ENCODE assay signal across 31 cellular contexts in the genomic region with DNA sequence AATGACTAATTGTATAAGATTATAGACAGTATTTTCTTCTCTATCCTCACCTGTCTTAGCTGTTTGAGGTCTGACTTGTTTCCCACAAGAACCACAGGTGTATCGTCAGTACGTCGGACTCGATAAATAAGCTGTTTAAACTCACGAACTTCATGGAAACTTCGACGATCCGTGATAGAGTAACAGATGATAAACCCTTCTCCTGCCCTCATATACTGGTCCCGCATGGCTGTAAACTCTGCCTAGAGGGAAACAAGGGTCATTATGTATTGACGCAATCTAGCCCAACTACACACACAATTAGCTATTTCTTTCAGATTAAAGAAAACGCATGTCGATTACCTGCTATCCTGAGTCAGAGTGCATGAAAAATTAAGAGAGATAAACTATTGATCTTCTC. TPM values are rescaled to one million over a fixed set of nuclear protein-coding genes. Genes with fewer than 3 reads are reported as not detected.
A peak's percentile ranks its signal among the peaks of the same experiment; 100 is the strongest.
DNase-seq lines count a peak whose midpoint lies in the region; ATAC-seq, FAIRE-seq and TF ChIP-seq lines count a peak whose summit lies in the region.
"Had no signal": no experiment of that assay in that cellular context is flagged by ENCODE, and none has a peak within 500 bp of the region (broad histone marks: within the 10 kb centered on the region; RNA-seq: fewer than 3 reads in every experiment).

No MANE protein-coding gene starts in this region.

- no peak for TF ChIP-seq EP300 in GM12878 (IDR thresholded peaks at IDR 0.05; ENCODE audit: borderline replicate concordance in 1 of 2, control insufficient read depth in 1 of 2, low read depth in 2 of 2, low read length in 2 of 2)

- no peak for DNase-seq in activated T-cell treated with anti-CD3 and anti-CD28 coated beads, Interleukin-2, amount 50 U/mL, for 24 hours
- DNase-seq in activated T-cell treated with anti-CD3 and anti-CD28 coated beads, Interleukin-2, amount 50 U/mL, for 1 hour = no peak
- DNase-seq in GM12878 (ENCODE audit: low read depth, low spot score) (no peak), progenitor cell of endocrine pancreas (ENCODE audit: low spot score, unreplicated experiment) (no peak), NCI-H128 (lab: John Stamatoyannopoulos, UW; ENCODE audit: unreplicated experiment) (no peak), NCI-H1694 (lab: John Stamatoyannopoulos, UW) (no peak), omental fat pad (ENCODE audit: low spot score) (no peak)
- DNase-seq: 8988T; ACHN; BE2C; C1 segment of cervical spinal cord; CD4-positive, alpha-beta memory T cell; CD4-positive, CD25-positive, alpha-beta regulatory T cell; CD8-positive, alpha-beta memory T cell; COR-L47; DMS 273 treated with DMSO at 0.1 percent for 48 hours; DMS153; DMS53; DMS79; DND-41; EL; GDM1 had no signal

- no peak overlapping the region for H3K4me3 Mint-ChIP-seq in activated T-cell treated with anti-CD3 and anti-CD28 coated beads, Interleukin-2, amount 50 U/mL, for 24 hours
- H3K4me3 Mint-ChIP-seq in progenitor cell of endocrine pancreas (ENCODE audit: low read depth) = no peak overlapping the region
- H3K4me3 Mint-ChIP-seq: CD14-positive monocyte; CD4-positive, alpha-beta memory T cell; CD8-positive, alpha-beta memory T cell had no signal

- no peak overlapping the region for H3K4me3 ChIP-seq in GM12878
- H3K4me3 ChIP-seq: BLaER1 had no signal

- no peak for FAIRE-seq in GM12878 (lab: Jason Lieb, UNC)
- FAIRE-seq: A204.1, GM12891, GM19239 had no signal

- ATAC-seq in GM12878 (no peak), omental fat pad (ENCODE audit: low FRiP score) (no peak)

- peaks cover 82% of the 10 kb centered on the region for H3K36me3 Mint-ChIP-seq in activated T-cell treated with anti-CD3 and anti-CD28 coated beads, Interleukin-2, amount 50 U/mL, for 24 hours (ENCODE audit: low read depth)
- H3K36me3 Mint-ChIP-seq in progenitor cell of endocrine pancreas (ENCODE audit: insufficient read depth) = peaks cover 21% of the 10 kb centered on the region

- no peak for TF ChIP-seq RAD21 in GM12878 (IDR thresholded peaks at IDR 0.05; ENCODE audit: insufficient read depth, low read depth, low read length)

- H2AFZ ChIP-seq in GM12878 (ENCODE audit: control insufficient read depth, low read depth, low read length) = no peak overlapping the region

- SMC1A ChIA-PET in GM12878 (lab: Charles Lee; ENCODE audit: uncharacterized antibody, unreplicated experiment) = interaction anchor here (0.5 to 2.6 kb wide), 11 partner anchors 12 to 242 kb away, joined by 3 to 6 read pairs (median 3); no protein-coding TSS in a partner anchor

- TF ChIP-seq POLR2A in GM12878 (IDR thresholded peaks at IDR 0.05; ENCODE audit: low read depth, low read length) = no peak

- H3K79me2 ChIP-seq in GM12878 (ENCODE audit: control insufficient read depth, insufficient read depth, low read length) = peaks cover 3% of the 10 kb centered on the region; the same call in 1 of the 2 replicates

- H3K4me2 ChIP-seq in GM12878 (ENCODE audit: control insufficient read depth, insufficient read depth) = no peak overlapping the region
- H3K4me2 ChIP-seq: BLaER1 had no signal

- H3K9me3 ChIP-seq in GM12878 (replicated peaks; ENCODE audit: control insufficient read depth, insufficient read depth, low read length) = no peaks in the 10 kb centered on the region
- H3K9me3 ChIP-seq: BE2C, BLaER1 had no signal

- in situ Hi-C loops in GM12878 (cut with MboI) = no loop called here

- BruUV-seq in GM12878 (replicated peaks; lab: Mats Ljungman, UMichigan) = TSS peak; percentile 41

- no peaks in the 10 kb centered on the region for H3K27me3 ChIP-seq in GM12878 (replicated peaks in 1 of 2; ENCODE audit: control insufficient read depth in 2 of 2, insufficient read depth in 2 of 2, low read length in 1 of 2)
- H3K27me3 ChIP-seq: BE2C, BLaER1 had no signal

- no peak overlapping the region for H3K27ac ChIP-seq in GM12878 (ENCODE audit: control insufficient read depth, insufficient read depth)
- H3K27ac ChIP-seq: BLaER1 had no signal

- intact Hi-C loops in GM12878 (cut with micrococcal nuclease; ENCODE audit: unreplicated experiment) = no loop called here

- WGBS in GM12878 (ENCODE audit: insufficient coverage, insufficient replicate concordance, low lambda C conversion rate, missing lambda C conversion rate) = 96% methylated on average over 12 of the region's 12 CpGs

- H4K20me1 ChIP-seq in GM12878 (ENCODE audit: control insufficient read depth, insufficient read depth) = no peaks in the 10 kb centered on the region

- no peaks in the 10 kb centered on the region for H3K9me3 Mint-ChIP-seq in activated T-cell treated with anti-CD3 and anti-CD28 coated beads, Interleukin-2, amount 50 U/mL, for 24 hours
- H3K9me3 Mint-ChIP-seq in progenitor cell of endocrine pancreas (ENCODE audit: low read depth) = no peaks in the 10 kb centered on the region
- H3K9me3 Mint-ChIP-seq: CD14-positive monocyte; CD4-positive, alpha-beta memory T cell; CD4-positive, CD25-positive, alpha-beta regulatory T cell; CD8-positive, alpha-beta memory T cell had no signal

- H3K36me3 ChIP-seq in GM12878 (ENCODE audit: control insufficient read depth in 2 of 2, insufficient read depth in 2 of 2, low read length in 1 of 2) = peaks cover 6 to 30% of the 10 kb centered on the region in 2 experiments

- CTCF ChIA-PET in GM12878 (lab: Yijun Ruan, JAX) = interaction anchor here (1.0 to 2.1 kb wide), 3 partner anchors 44 to 162 kb away, joined by 3 to 8 read pairs (median 4); a partner anchor contains a TSS

- no peaks in the 10 kb centered on the region for H3K4me1 ChIP-seq in GM12878 (ENCODE audit: control insufficient read depth, insufficient read depth, low read length)
- H3K4me1 ChIP-seq: BE2C, BLaER1 had no signal

- H3K4me1 Mint-ChIP-seq in activated T-cell treated with anti-CD3 and anti-CD28 coated beads, Interleukin-2, amount 50 U/mL, for 24 hours (ENCODE audit: low read depth) = peaks cover 4% of the 10 kb centered on the region
- peaks cover 6% of the 10 kb centered on the region for H3K4me1 Mint-ChIP-seq in progenitor cell of endocrine pancreas (ENCODE audit: low read depth)
- H3K4me1 Mint-ChIP-seq: CD14-positive monocyte had no signal

- no peak for TF ChIP-seq CTCF in GM12878 (IDR thresholded peaks at IDR 0.05 in 2 of 3, conservative IDR thresholded peaks at IDR 0.05 in 1 of 3; ENCODE audit: control insufficient read depth in 2 of 3, extremely low read depth in 1 of 3, insufficient read depth in 1 of 3, low read depth in 3 of 3, low read length in 3 of 3)
- TF ChIP-seq CTCF in progenitor cell of endocrine pancreas (IDR thresholded peaks at IDR 0.05; ENCODE audit: unreplicated experiment) = no peak
- no peak for TF ChIP-seq CTCF in omental fat pad (IDR thresholded peaks at IDR 0.05)

- no peaks in the 10 kb centered on the region for H3K27me3 Mint-ChIP-seq in activated T-cell treated with anti-CD3 and anti-CD28 coated beads, Interleukin-2, amount 50 U/mL, for 24 hours
- no peaks in the 10 kb centered on the region for H3K27me3 Mint-ChIP-seq in progenitor cell of endocrine pancreas
- H3K27me3 Mint-ChIP-seq: CD4-positive, alpha-beta memory T cell; CD4-positive, CD25-positive, alpha-beta regulatory T cell; CD8-positive, alpha-beta memory T cell had no signal

- no peak overlapping the region for H3K9ac ChIP-seq in GM12878 (ENCODE audit: control insufficient read depth, insufficient read depth, low read length)
- H3K9ac ChIP-seq: BLaER1 had no signal

- RAD21 ChIA-PET in GM12878 (lab: Charles Lee; ENCODE audit: unreplicated experiment) = interaction anchor here (1.3 to 1.6 kb wide), 2 partner anchors 22 to 28 kb away, joined by 4 read pairs; no protein-coding TSS in a partner anchor

- H3K27ac Mint-ChIP-seq in activated T-cell treated with anti-CD3 and anti-CD28 coated beads, Interleukin-2, amount 50 U/mL, for 24 hours = peak overlapping the region; percentile 71
- peak overlapping the region; percentile 2 for H3K27ac Mint-ChIP-seq in progenitor cell of endocrine pancreas
- H3K27ac Mint-ChIP-seq: CD4-positive, CD25-positive, alpha-beta regulatory T cell had no signal

- POLR2A ChIA-PET in GM12878 (lab: Charles Lee) = no interaction called here

RNA-seq across cellular contexts. Expression of a gene that starts 6.9 kb away (rescaled TPM):
- 34.5 and 36.9 TPM in 2 replicates for total RNA-seq in GM12878 (2013; cell fraction: nucleolus; rRNA removed)
- total RNA-seq in GM12878 (2014; rRNA removed) (6.8 and 10.6 TPM in 2 replicates), GM12878 (2014; rRNA removed; fragmentation: Illumina TruSeq; extraction: Trizol) (12.5 and 13.0 TPM in 2 replicates), GM12878 (2021) (13.1 and 16.7 TPM in 2 replicates), progenitor cell of endocrine pancreas (28.3 and 30.1 TPM in 2 replicates), omental fat pad (10 to 100 TPM; 27.1 to 38.5 (median 32.9) TPM)
- 12.1 TPM for polyA plus RNA-seq in GM12878 (2011; ENCODE audit: low read depth)
- polyA plus RNA-seq in GM12878 (2011; rRNA removed) (61.5 and 77.0 TPM in 2 replicates), GM12878 (2014; fragmentation: Illumina TruSeq; extraction: Trizol) (13.9 and 16.5 TPM in 2 replicates), GM12878 (2014; fragmentation: Nextera tagmentation; extraction: Ambion mirVana) (10 to 100 TPM; 25.2 to 30.3 TPM), GM12878 (2014; rRNA removed) (11.0 and 12.0 TPM in 2 replicates), GM12878 (2016; fragmentation: Nextera tagmentation; extraction: Ambion mirVana) (10 to 100 TPM; 12.4 to 13.6 TPM)
- polyA plus RNA-seq in GM12878 (2011; cell fraction: cytosol; rRNA removed) = 34.2 and 49.2 TPM in 2 replicates
- polyA plus RNA-seq in GM12878 (2011; cell fraction: nucleus; rRNA removed) = 30.1 and 40.6 TPM in 2 replicates
- polyA plus RNA-seq in GM12878 (2012) = 12.2 and 18.3 TPM in 2 replicates
- 52.5 and 66.0 TPM in 2 replicates for polyA minus RNA-seq in GM12878 (2011; rRNA and poly(A)+ RNA removed)
- polyA minus RNA-seq in GM12878 (2011; cell fraction: cytosol; rRNA and poly(A)+ RNA removed) = 12.6 and 21.1 TPM in 2 replicates
- 10.4 and 20.4 TPM in 2 replicates for polyA minus RNA-seq in GM12878 (2011; cell fraction: nucleus; rRNA and poly(A)+ RNA removed)

RNA-seq across cellular contexts. Expression of a gene that starts 30.0 kb away (rescaled TPM):
- 216 and 221 TPM in 2 replicates for total RNA-seq in GM12878 (2013; cell fraction: nucleolus; rRNA removed)
- total RNA-seq in GM12878 (2014; rRNA removed) (40.8 and 42.1 TPM in 2 replicates), GM12878 (2014; rRNA removed; fragmentation: Illumina TruSeq; extraction: Trizol) (42.8 and 44.4 TPM in 2 replicates), GM12878 (2021) (40.5 and 41.1 TPM in 2 replicates), progenitor cell of endocrine pancreas (67.6 and 71.2 TPM in 2 replicates), omental fat pad (10 to 100 TPM; 28.8 to 54.2 (median 42.7) TPM)
- polyA plus RNA-seq in GM12878 (2011; ENCODE audit: low read depth) = 33.9 TPM
- polyA plus RNA-seq in GM12878 (2011; rRNA removed) (109 and 120 TPM in 2 replicates), GM12878 (2014; fragmentation: Illumina TruSeq; extraction: Trizol) (47.8 and 62.4 TPM in 2 replicates), GM12878 (2014; fragmentation: Nextera tagmentation; extraction: Ambion mirVana) (10 to 100 TPM; 11.7 to 15.1 TPM), GM12878 (2014; rRNA removed) (58.2 and 70.5 TPM in 2 replicates), GM12878 (2016; fragmentation: Nextera tagmentation; extraction: Ambion mirVana) (10 to 100 TPM; 39.5 to 46.9 TPM)
- 83.7 and 84.8 TPM in 2 replicates for polyA plus RNA-seq in GM12878 (2011; cell fraction: cytosol; rRNA removed)
- 141 and 162 TPM in 2 replicates for polyA plus RNA-seq in GM12878 (2011; cell fraction: nucleus; rRNA removed)
- 33.4 and 38.1 TPM in 2 replicates for polyA plus RNA-seq in GM12878 (2012)
- 90.9 and 110 TPM in 2 replicates for polyA minus RNA-seq in GM12878 (2011; rRNA and poly(A)+ RNA removed)
- 37.3 and 41.2 TPM in 2 replicates for polyA minus RNA-seq in GM12878 (2011; cell fraction: cytosol; rRNA and poly(A)+ RNA removed)
- polyA minus RNA-seq in GM12878 (2011; cell fraction: nucleus; rRNA and poly(A)+ RNA removed) = 77.4 and 88.9 TPM in 2 replicates

RNA-seq across cellular contexts. Expression of a gene that starts 37.2 kb away (rescaled TPM):
- total RNA-seq in GM12878 (2013; cell fraction: nucleolus; rRNA removed) = 0.56 TPM in 1 of 2 replicates, not detected in the other
- total RNA-seq in GM12878 (2014; rRNA removed) (0.40 TPM in 1 of 2 replicates, not detected in the other), GM12878 (2014; rRNA removed; fragmentation: Illumina TruSeq; extraction: Trizol) (not detected in 2 replicates), GM12878 (2021) (not detected in 2 replicates), progenitor cell of endocrine pancreas (not detected in 2 replicates), omental fat pad (not detected)
- polyA plus RNA-seq in GM12878 (2011; ENCODE audit: low read depth) = not detected
- polyA plus RNA-seq in GM12878 (2011; rRNA removed) (not detected in 2 replicates), GM12878 (2014; fragmentation: Illumina TruSeq; extraction: Trizol) (not detected in 2 replicates), GM12878 (2014; fragmentation: Nextera tagmentation; extraction: Ambion mirVana) (not detected), GM12878 (2014; rRNA removed) (0.10 and 0.16 TPM in 2 replicates), GM12878 (2016; fragmentation: Nextera tagmentation; extraction: Ambion mirVana) (under 1 TPM in 1 of 2 experiments, not detected in 1; 0.39 TPM)
- 0.04 and 0.05 TPM in 2 replicates for polyA plus RNA-seq in GM12878 (2011; cell fraction: cytosol; rRNA removed)
- 0.10 and 0.12 TPM in 2 replicates for polyA plus RNA-seq in GM12878 (2011; cell fraction: nucleus; rRNA removed)
- polyA plus RNA-seq in GM12878 (2012) = 0.11 and 0.12 TPM in 2 replicates
- 0.62 TPM in 1 of 2 replicates, not detected in the other for polyA minus RNA-seq in GM12878 (2011; rRNA and poly(A)+ RNA removed)
- not detected in 2 replicates for polyA minus RNA-seq in GM12878 (2011; cell fraction: cytosol; rRNA and poly(A)+ RNA removed)
- polyA minus RNA-seq in GM12878 (2011; cell fraction: nucleus; rRNA and poly(A)+ RNA removed) = 0.67 and 1.1 TPM in 2 replicates
- total RNA-seq: A673; CD4-positive, alpha-beta memory T cell; CD4-positive, CD25-positive, alpha-beta regulatory T cell; CD8-positive, alpha-beta memory T cell; Daoy; G401 had no signal
- polyA plus RNA-seq: AG04450, CD14-positive monocyte had no signal

RNA-seq across cellular contexts. Expression of a gene that starts 44.9 kb away (rescaled TPM):
- 9.3 and 9.4 TPM in 2 replicates for total RNA-seq in GM12878 (2013; cell fraction: nucleolus; rRNA removed)
- 15.6 and 17.5 TPM in 2 replicates for total RNA-seq in GM12878 (2014; rRNA removed)
- total RNA-seq in GM12878 (2014; rRNA removed; fragmentation: Illumina TruSeq; extraction: Trizol) = 14.1 and 14.3 TPM in 2 replicates
- total RNA-seq in GM12878 (2021) = 14.1 and 14.3 TPM in 2 replicates
- 10.9 TPM for polyA plus RNA-seq in GM12878 (2011; ENCODE audit: low read depth)
- 21.2 and 21.5 TPM in 2 replicates for polyA plus RNA-seq in GM12878 (2011; rRNA removed)
- polyA plus RNA-seq in GM12878 (2011; cell fraction: cytosol; rRNA removed) = 15.6 and 16.0 TPM in 2 replicates
- polyA plus RNA-seq in GM12878 (2011; cell fraction: nucleus; rRNA removed) = 6.5 and 7.9 TPM in 2 replicates
- polyA plus RNA-seq in GM12878 (2012) = 11.8 and 15.2 TPM in 2 replicates
- polyA plus RNA-seq in GM12878 (2014; fragmentation: Illumina TruSeq; extraction: Trizol) = 16.2 and 17.4 TPM in 2 replicates
- polyA plus RNA-seq in GM12878 (2014; fragmentation: Nextera tagmentation; extraction: Ambion mirVana) = 1 to 10 TPM; 7.7 to 7.8 TPM
- polyA plus RNA-seq in GM12878 (2014; rRNA removed) = 11.0 and 11.3 TPM in 2 replicates
- 10 to 100 TPM; 12.1 to 13.0 TPM for polyA plus RNA-seq in GM12878 (2016; fragmentation: Nextera tagmentation; extraction: Ambion mirVana)
- 30.2 and 31.3 TPM in 2 replicates for polyA minus RNA-seq in GM12878 (2011; rRNA and poly(A)+ RNA removed)
- 9.4 and 10.4 TPM in 2 replicates for polyA minus RNA-seq in GM12878 (2011; cell fraction: cytosol; rRNA and poly(A)+ RNA removed)
- 4.2 and 7.4 TPM in 2 replicates for polyA minus RNA-seq in GM12878 (2011; cell fraction: nucleus; rRNA and poly(A)+ RNA removed)
- 1.7 and 2.0 TPM in 2 replicates for total RNA-seq in progenitor cell of endocrine pancreas
- total RNA-seq in omental fat pad = 10 to 100 TPM in 1 of 4 donors, 1 to 10 TPM in 3; 4.2 to 11.2 (median 6.2) TPM

RNA-seq across cellular contexts. Expression of a gene that starts 47.2 kb away (rescaled TPM):
- total RNA-seq in GM12878 (2013; cell fraction: nucleolus; rRNA removed) = 162 and 174 TPM in 2 replicates
- total RNA-seq in GM12878 (2014; rRNA removed) = 23.4 and 27.1 TPM in 2 replicates
- 26.0 and 27.1 TPM in 2 replicates for total RNA-seq in GM12878 (2014; rRNA removed; fragmentation: Illumina TruSeq; extraction: Trizol)
- 34.6 and 38.8 TPM in 2 replicates for total RNA-seq in GM12878 (2021)
- 19.3 TPM for polyA plus RNA-seq in GM12878 (2011; ENCODE audit: low read depth)
- polyA plus RNA-seq in GM12878 (2011; rRNA removed) = 25.9 and 26.9 TPM in 2 replicates
- polyA plus RNA-seq in GM12878 (2011; cell fraction: cytosol; rRNA removed) = 21.7 and 27.0 TPM in 2 replicates
- 57.5 and 62.5 TPM in 2 replicates for polyA plus RNA-seq in GM12878 (2011; cell fraction: nucleus; rRNA removed)
- polyA plus RNA-seq in GM12878 (2012) = 22.5 and 26.2 TPM in 2 replicates
- 28.9 and 29.8 TPM in 2 replicates for polyA plus RNA-seq in GM12878 (2014; fragmentation: Illumina TruSeq; extraction: Trizol)
- polyA plus RNA-seq in GM12878 (2014; fragmentation: Nextera tagmentation; extraction: Ambion mirVana) = 10 to 100 TPM; 17.7 to 29.3 TPM
- polyA plus RNA-seq in GM12878 (2014; rRNA removed) = 21.6 and 22.5 TPM in 2 replicates
- 10 to 100 TPM; 40.5 to 40.7 TPM for polyA plus RNA-seq in GM12878 (2016; fragmentation: Nextera tagmentation; extraction: Ambion mirVana)
- polyA minus RNA-seq in GM12878 (2011; rRNA and poly(A)+ RNA removed) = 50.1 and 83.3 TPM in 2 replicates
- 11.9 and 20.0 TPM in 2 replicates for polyA minus RNA-seq in GM12878 (2011; cell fraction: cytosol; rRNA and poly(A)+ RNA removed)
- 27.8 and 41.0 TPM in 2 replicates for polyA minus RNA-seq in GM12878 (2011; cell fraction: nucleus; rRNA and poly(A)+ RNA removed)
- total RNA-seq in progenitor cell of endocrine pancreas = 69.4 and 73.2 TPM in 2 replicates
- 10 to 100 TPM; 21.5 to 52.0 (median 37.9) TPM for total RNA-seq in omental fat pad
